ENCODE assay signal across 5 cellular contexts in genomic region chr12:62278022-62278421, GRCh38.
"Had no signal": no experiment of that assay in that cellular context is flagged by ENCODE, and none has a peak within 500 bp of the region (broad histone marks: within the 10 kb centered on the region; RNA-seq: fewer than 3 reads in every experiment).

No MANE protein-coding gene starts in this region.

- H3K4me3 ChIP-seq: GM12878 had no signal

- ATAC-seq: GM12878 had no signal

- FAIRE-seq: GM12878, GM12892, GM18507 had no signal

- DNase-seq: GDM1, GF-D8 had no signal
